In genomic region chr4:168859888-168860694, GRCh38 we compare ENCODE assay signal across 11 cellular contexts.
A peak's percentile ranks its signal among the peaks of the same experiment; 100 is the strongest.
DNase-seq lines count a peak whose midpoint lies in the region; ATAC-seq and TF ChIP-seq lines count a peak whose summit lies in the region.
"Had no signal": no experiment of that assay in that cellular context is flagged by ENCODE, and none has a peak within 500 bp of the region (broad histone marks: within the 10 kb centered on the region; RNA-seq: fewer than 3 reads in every experiment).

No MANE protein-coding gene starts in this region.

- H3F3A ChIP-seq in MM.1S (ENCODE audit: insufficient read depth, low read length), result no peaks in the 10 kb centered on the region

- no peaks in the 10 kb centered on the region for H3K9me2 ChIP-seq in MM.1S (replicated peaks; ENCODE audit: insufficient read depth, low read length)

- no peaks in the 10 kb centered on the region for H3K9me3 ChIP-seq in MM.1S (replicated peaks; ENCODE audit: insufficient read depth, low read length)

- H3K4me2 ChIP-seq in MM.1S (ENCODE audit: low read depth, low read length), result no peak overlapping the region

- DNase-seq in GM12865 (ENCODE audit: low read depth) (peak; percentile 70), left kidney (ENCODE audit: low read depth, low spot score) (peak; percentile 34), GM03348 (ENCODE audit: low spot score) (no peak), DMS79 (lab: John Stamatoyannopoulos, UW) (no peak), HPDE6-E6E7 (ENCODE audit: extremely low spot score) (no peak), MM.1S (no peak)
- DNase-seq: DMS79 treated with DMSO at 0.1 percent for 48 hours, naive B cell, NCI-H2107 had no signal

- H2AFZ ChIP-seq in MM.1S (ENCODE audit: low read length), result no peak overlapping the region

- H3K27ac ChIP-seq in MM.1S (ENCODE audit: low read length), result no peak overlapping the region

- H4K20me1 ChIP-seq in MM.1S (ENCODE audit: insufficient read depth, low read length), result no peaks in the 10 kb centered on the region

- H3K27me3 ChIP-seq in MM.1S (replicated peaks; ENCODE audit: insufficient read depth, low read length), result no peaks in the 10 kb centered on the region

- H3K4me1 ChIP-seq in MM.1S (ENCODE audit: low read length), result peaks cover 14% of the 10 kb centered on the region

- H3K9ac ChIP-seq in MM.1S (ENCODE audit: low read length), result no peak overlapping the region

- H3K36me3 ChIP-seq in MM.1S (replicated peaks; ENCODE audit: insufficient read depth, low read length), result no peaks in the 10 kb centered on the region

- ATAC-seq in GM21515 (IDR thresholded peaks at IDR 0.05; ENCODE audit: unreplicated experiment) (peak; percentile 93), HG03521 (IDR thresholded peaks at IDR 0.05; ENCODE audit: unreplicated experiment) (peak; percentile 83)

- no peaks in the 10 kb centered on the region for H3K79me2 ChIP-seq in MM.1S (ENCODE audit: low read length)

- H3K4me3 ChIP-seq in GM12865 (ENCODE audit: low read depth, low read length) (no peak overlapping the region), MM.1S (ENCODE audit: low read length) (no peak overlapping the region)

- TF ChIP-seq CTCF in GM12865 (IDR thresholded peaks at IDR 0.05; ENCODE audit: insufficient read depth, low read depth, low read length, missing control alignments) (no peak), MM.1S (IDR thresholded peaks at IDR 0.05; ENCODE audit: low read length) (no peak)

Comparison
In these comparisons a context has a peak if more than half of its experiments do, and no peak if none do; other contexts are left out.
1. DNase-seq: peak in GM12865 (single experiment) and left kidney (single experiment); none in GM03348 (single experiment), DMS79 (single experiment), HPDE6-E6E7 (single experiment) and MM.1S (single experiment).